Comparison of ENCODE assay signal across 1 cellular context in the genomic region with DNA sequence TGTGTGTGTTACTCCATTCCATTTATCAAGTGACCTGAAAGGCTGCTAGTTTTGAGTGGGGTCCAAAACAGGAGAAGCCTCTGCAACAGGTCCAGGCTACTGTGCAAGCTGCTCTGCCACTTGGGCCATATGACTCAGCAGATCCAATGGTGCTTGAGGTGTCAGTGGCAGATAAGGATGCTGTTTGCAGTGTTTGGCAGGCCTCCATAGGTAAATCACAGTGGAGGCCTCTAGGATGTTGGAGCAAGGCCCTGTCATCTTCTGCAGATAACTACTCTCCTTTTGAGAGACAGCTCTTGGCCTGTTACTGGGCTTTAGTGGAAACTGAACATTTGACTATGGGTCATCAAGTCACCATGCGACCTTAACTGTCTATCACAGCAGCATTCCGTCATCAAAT.
TF ChIP-seq lines count a peak whose summit lies in the region.

No MANE protein-coding gene starts in this region.

TF ChIP-seq in K562, 482 proteins besides CTCF, POLR2A, EP300 and RAD21 (continued from another document):
- TF ChIP-seq CTBP1 (IDR thresholded peaks at IDR 0.05; ENCODE audit: borderline replicate concordance) (peak; percentile 80), C11orf30 (IDR thresholded peaks at IDR 0.05; ENCODE audit: low read depth) (peak; percentile 65), MAFG (tag; conservative IDR thresholded peaks at IDR 0.05) (peak; percentile 69), MAFF (IDR thresholded peaks at IDR 0.05; ENCODE audit: low read length) (peak; percentile 38; the same call in 1 of the 2 replicates), NFE2 (IDR thresholded peaks at IDR 0.05; ENCODE audit: low read depth) (peak; percentile 82), ZEB2 (IDR thresholded peaks at IDR 0.05) (0 out of 2 replicates have a peak, but pooled peaks have one; percentile 28), NFIC (IDR thresholded peaks at IDR 0.05) (0 out of 2 replicates have a peak, but pooled peaks have one; percentile 16), KDM1A (IDR thresholded peaks at IDR 0.05) (peak in 1 of 2 experiments; percentile 19; a peak in 1 of 4 replicates), CBFA2T2 (conservative IDR thresholded peaks at IDR 0.05) (0 out of 2 replicates have a peak, but pooled peaks have one; percentile 5), SMARCA4 (IDR thresholded peaks at IDR 0.05) (0 out of 2 replicates have a peak, but pooled peaks have one; percentile 20), FOSL1 (tag; conservative IDR thresholded peaks at IDR 0.05) (peak; percentile 44)
- TF ChIP-seq, protein P1, sequence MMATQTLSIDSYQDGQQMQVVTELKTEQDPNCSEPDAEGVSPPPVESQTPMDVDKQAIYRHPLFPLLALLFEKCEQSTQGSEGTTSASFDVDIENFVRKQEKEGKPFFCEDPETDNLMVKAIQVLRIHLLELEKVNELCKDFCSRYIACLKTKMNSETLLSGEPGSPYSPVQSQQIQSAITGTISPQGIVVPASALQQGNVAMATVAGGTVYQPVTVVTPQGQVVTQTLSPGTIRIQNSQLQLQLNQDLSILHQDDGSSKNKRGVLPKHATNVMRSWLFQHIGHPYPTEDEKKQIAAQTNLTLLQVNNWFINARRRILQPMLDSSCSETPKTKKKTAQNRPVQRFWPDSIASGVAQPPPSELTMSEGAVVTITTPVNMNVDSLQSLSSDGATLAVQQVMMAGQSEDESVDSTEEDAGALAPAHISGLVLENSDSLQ (IDR thresholded peaks at IDR 0.05), result peak; percentile 49; the same call in 1 of the 2 replicates
